1 cellular context compared by ENCODE assay signal in the genomic region with DNA sequence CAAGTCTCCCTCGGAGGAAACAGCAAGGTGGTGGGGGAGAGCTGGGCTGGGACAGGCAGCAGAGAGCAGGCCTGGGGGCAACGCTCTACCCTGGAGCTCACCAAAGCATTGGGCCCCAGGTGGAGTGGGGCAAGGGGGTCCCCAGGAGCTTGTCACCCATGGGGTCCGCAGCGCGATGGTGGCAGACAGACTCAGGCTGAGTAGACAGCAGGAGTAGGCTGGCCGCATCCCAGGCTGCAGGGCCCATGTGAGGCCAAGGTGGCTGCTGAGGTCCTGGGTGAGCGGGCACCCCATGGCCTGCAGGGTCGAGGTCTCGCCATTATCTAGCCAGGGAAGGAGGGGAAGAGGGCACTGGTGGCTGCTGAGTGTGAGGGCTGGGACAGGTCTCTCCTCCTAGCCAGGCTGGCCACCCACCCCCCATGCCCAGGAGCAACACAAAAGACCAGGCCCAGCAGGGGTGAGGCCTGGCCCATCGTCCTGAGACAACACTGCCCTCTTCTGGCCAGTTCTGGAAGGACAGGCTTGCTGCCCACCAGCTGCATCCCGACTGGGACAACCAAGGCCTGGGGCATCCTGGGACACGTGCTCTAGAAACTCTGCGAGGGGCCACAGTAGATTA.
TF ChIP-seq lines count a peak whose summit lies in the region.

No MANE protein-coding gene starts in this region.

TF ChIP-seq in K562, 482 proteins besides CTCF, POLR2A, EP300 and RAD21 (continued from another document and continues in another):
- TF ChIP-seq ZNF696 (CRISPR knock-in tag; conservative IDR thresholded peaks at IDR 0.05) (no peak), ZNF764 (CRISPR knock-in tag; IDR thresholded peaks at IDR 0.05; ENCODE audit: low read depth) (no peak), MCM7 (IDR thresholded peaks at IDR 0.05) (no peak), NCOR1 (IDR thresholded peaks at IDR 0.05) (no peak), SMARCE1 (IDR thresholded peaks at IDR 0.05) (no peak), TOE1 (IDR thresholded peaks at IDR 0.05; ENCODE audit: borderline replicate concordance) (no peak), TOE1 (CRISPR knock-in tag; IDR thresholded peaks at IDR 0.05; ENCODE audit: borderline replicate concordance, low read depth) (no peak), NELFE (IDR thresholded peaks at IDR 0.05; ENCODE audit: insufficient read depth, insufficient read length) (no peak), POLR2B (IDR thresholded peaks at IDR 0.05; ENCODE audit: low read depth, partially characterized antibody) (no peak), ZNF143 (CRISPR knock-in tag; IDR thresholded peaks at IDR 0.05) (no peak), CTCFL (IDR thresholded peaks at IDR 0.05; ENCODE audit: borderline replicate concordance, insufficient read depth, low read depth, low read length, poor library complexity, severe bottlenecking) (no peak), ZNF124 (CRISPR knock-in tag; IDR thresholded peaks at IDR 0.05) (no peak), KLF16 (IDR thresholded peaks at IDR 0.05) (no peak), ZNF668 (CRISPR knock-in tag; IDR thresholded peaks at IDR 0.05) (no peak), MBD2 (IDR thresholded peaks at IDR 0.05; ENCODE audit: borderline replicate concordance, low read depth) (no peak), SMARCA4 (IDR thresholded peaks at IDR 0.05) (no peak), SOX6 (IDR thresholded peaks at IDR 0.05) (no peak), CCAR2 (IDR thresholded peaks at IDR 0.05; ENCODE audit: low read depth, low read length) (no peak), ZNF212 (CRISPR knock-in tag; IDR thresholded peaks at IDR 0.05) (no peak)
- TF ChIP-seq, protein P1, sequence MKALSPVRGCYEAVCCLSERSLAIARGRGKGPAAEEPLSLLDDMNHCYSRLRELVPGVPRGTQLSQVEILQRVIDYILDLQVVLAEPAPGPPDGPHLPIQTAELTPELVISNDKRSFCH (CRISPR knock-in tag; IDR thresholded peaks at IDR 0.05): no peak
- TF ChIP-seq, protein P1 (tag; IDR thresholded peaks at IDR 0.05): no peak
- TF ChIP-seq, protein P2, sequence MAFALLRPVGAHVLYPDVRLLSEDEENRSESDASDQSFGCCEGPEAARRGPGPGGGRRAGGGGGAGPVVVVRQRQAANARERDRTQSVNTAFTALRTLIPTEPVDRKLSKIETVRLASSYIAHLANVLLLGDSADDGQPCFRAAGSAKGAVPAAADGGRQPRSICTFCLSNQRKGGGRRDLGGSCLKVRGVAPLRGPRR (CRISPR knock-in tag; IDR thresholded peaks at IDR 0.05): no peak
- TF ChIP-seq, protein P3, sequence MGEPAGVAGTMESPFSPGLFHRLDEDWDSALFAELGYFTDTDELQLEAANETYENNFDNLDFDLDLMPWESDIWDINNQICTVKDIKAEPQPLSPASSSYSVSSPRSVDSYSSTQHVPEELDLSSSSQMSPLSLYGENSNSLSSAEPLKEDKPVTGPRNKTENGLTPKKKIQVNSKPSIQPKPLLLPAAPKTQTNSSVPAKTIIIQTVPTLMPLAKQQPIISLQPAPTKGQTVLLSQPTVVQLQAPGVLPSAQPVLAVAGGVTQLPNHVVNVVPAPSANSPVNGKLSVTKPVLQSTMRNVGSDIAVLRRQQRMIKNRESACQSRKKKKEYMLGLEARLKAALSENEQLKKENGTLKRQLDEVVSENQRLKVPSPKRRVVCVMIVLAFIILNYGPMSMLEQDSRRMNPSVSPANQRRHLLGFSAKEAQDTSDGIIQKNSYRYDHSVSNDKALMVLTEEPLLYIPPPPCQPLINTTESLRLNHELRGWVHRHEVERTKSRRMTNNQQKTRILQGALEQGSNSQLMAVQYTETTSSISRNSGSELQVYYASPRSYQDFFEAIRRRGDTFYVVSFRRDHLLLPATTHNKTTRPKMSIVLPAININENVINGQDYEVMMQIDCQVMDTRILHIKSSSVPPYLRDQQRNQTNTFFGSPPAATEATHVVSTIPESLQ (CRISPR knock-in tag; IDR thresholded peaks at IDR 0.05): no peak
- TF ChIP-seq, protein P4, sequence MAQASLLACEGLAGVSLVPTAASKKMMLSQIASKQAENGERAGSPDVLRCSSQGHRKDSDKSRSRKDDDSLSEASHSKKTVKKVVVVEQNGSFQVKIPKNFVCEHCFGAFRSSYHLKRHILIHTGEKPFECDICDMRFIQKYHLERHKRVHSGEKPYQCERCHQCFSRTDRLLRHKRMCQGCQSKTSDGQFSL (CRISPR knock-in tag; IDR thresholded peaks at IDR 0.05): peak; percentile 76; the same call in 1 of the 2 replicates
- TF ChIP-seq, protein P4 (tag; IDR thresholded peaks at IDR 0.05): no peak
- TF ChIP-seq, protein P5, sequence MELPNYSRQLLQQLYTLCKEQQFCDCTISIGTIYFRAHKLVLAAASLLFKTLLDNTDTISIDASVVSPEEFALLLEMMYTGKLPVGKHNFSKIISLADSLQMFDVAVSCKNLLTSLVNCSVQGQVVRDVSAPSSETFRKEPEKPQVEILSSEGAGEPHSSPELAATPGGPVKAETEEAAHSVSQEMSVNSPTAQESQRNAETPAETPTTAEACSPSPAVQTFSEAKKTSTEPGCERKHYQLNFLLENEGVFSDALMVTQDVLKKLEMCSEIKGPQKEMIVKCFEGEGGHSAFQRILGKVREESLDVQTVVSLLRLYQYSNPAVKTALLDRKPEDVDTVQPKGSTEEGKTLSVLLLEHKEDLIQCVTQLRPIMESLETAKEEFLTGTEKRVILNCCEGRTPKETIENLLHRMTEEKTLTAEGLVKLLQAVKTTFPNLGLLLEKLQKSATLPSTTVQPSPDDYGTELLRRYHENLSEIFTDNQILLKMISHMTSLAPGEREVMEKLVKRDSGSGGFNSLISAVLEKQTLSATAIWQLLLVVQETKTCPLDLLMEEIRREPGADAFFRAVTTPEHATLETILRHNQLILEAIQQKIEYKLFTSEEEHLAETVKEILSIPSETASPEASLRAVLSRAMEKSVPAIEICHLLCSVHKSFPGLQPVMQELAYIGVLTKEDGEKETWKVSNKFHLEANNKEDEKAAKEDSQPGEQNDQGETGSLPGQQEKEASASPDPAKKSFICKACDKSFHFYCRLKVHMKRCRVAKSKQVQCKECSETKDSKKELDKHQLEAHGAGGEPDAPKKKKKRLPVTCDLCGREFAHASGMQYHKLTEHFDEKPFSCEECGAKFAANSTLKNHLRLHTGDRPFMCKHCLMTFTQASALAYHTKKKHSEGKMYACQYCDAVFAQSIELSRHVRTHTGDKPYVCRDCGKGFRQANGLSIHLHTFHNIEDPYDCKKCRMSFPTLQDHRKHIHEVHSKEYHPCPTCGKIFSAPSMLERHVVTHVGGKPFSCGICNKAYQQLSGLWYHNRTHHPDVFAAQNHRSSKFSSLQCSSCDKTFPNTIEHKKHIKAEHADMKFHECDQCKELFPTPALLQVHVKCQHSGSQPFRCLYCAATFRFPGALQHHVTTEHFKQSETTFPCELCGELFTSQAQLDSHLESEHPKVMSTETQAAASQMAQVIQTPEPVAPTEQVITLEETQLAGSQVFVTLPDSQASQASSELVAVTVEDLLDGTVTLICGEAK (IDR thresholded peaks at IDR 0.05): no peak
- TF ChIP-seq, protein P5 (CRISPR knock-in tag; IDR thresholded peaks at IDR 0.05): no peak
- TF ChIP-seq, protein P6, sequence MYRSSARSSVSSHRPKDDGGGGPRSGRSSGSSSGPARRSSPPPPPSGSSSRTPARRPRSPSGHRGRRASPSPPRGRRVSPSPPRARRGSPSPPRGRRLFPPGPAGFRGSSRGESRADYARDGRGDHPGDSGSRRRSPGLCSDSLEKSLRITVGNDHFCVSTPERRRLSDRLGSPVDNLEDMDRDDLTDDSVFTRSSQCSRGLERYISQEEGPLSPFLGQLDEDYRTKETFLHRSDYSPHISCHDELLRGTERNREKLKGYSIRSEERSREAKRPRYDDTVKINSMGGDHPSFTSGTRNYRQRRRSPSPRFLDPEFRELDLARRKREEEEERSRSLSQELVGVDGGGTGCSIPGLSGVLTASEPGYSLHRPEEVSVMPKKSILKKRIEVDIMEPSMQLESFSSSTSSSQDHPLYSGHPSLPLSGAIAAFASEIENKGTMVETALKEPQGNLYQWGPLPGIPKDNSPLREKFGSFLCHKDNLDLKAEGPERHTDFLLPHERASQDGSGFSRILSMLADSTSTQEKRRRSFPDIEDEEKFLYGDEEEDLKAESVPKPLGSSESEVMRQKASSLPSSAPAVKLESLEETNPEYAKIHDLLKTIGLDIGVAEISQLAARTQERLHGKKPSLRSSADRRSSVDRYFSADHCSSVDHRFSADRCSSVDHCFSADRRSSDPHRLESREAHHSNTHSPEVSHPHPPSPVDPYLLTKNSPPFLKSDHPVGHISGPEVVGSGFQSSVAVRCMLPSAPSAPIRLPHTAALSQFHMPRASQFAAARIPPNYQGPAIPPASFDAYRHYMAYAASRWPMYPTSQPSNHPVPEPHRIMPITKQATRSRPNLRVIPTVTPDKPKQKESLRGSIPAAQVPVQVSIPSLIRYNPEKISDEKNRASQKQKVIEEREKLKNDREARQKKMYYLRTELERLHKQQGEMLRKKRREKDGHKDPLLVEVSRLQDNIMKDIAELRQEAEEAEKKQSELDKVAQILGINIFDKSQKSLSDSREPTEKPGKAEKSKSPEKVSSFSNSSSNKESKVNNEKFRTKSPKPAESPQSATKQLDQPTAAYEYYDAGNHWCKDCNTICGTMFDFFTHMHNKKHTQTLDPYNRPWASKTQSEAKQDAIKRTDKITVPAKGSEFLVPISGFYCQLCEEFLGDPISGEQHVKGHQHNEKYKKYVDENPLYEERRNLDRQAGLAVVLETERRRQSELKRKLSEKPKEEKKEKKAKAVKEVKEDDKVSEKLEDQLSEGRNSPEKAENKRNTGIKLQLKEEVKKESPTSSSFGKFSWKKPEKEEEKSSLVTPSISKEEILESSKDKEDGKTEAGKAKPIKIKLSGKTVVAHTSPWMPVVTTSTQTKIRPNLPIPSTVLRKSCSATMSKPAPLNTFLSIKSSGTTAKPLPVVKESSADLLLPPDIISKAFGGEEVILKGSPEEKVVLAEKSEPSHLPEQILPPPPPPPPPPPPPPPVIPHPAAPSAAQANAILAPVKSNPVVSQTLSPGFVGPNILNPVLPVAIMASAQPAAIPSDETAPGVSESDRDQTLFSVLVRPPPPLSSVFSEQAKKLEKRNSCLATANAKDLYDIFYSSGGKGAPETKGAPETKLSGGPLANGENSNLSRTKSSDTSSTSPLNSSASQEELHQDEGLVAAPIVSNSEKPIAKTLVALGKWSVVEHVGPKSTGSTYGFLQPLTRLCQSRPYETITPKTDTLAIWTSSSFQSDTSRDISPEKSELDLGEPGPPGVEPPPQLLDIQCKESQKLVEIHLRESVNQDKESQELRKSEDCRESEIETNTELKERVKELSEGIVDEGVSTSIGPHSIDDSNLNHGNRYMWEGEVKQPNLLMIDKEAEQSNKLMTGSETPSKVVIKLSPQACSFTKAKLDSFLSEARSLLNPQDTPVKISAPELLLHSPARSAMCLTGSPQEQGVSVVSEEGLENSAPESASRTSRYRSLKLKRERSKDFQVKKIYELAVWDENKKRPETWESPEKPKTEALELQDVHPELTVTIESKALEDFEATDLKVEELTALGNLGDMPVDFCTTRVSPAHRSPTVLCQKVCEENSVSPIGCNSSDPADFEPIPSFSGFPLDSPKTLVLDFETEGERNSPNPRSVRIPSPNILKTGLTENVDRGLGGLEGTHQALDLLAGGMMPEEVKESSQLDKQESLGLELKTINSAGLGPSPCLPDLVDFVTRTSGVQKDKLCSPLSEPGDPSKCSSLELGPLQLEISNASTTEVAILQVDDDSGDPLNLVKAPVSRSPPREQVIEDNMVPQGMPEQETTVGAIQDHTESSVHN (IDR thresholded peaks at IDR 0.05; ENCODE audit: borderline replicate concordance in 1 of 2, low read depth in 1 of 2): no peak
